20 cellular contexts compared by ENCODE assay signal in genomic region chr1:111585461-111586100, GRCh38. TPM values are rescaled to one million over a fixed set of nuclear protein-coding genes. Genes with fewer than 3 reads are reported as not detected.
A peak's percentile ranks its signal among the peaks of the same experiment; 100 is the strongest.
DNase-seq lines count a peak whose midpoint lies in the region; ATAC-seq and TF ChIP-seq lines count a peak whose summit lies in the region.
"Had no signal": no experiment of that assay in that cellular context is flagged by ENCODE, and none has a peak within 500 bp of the region (broad histone marks: within the 10 kb centered on the region; RNA-seq: fewer than 3 reads in every experiment).

No MANE protein-coding gene starts in this region.

- H3K9me2 ChIP-seq in GM23248 (ENCODE audit: insufficient read depth) = no peaks in the 10 kb centered on the region

- peaks cover 9% of the 10 kb centered on the region for H3K4me1 ChIP-seq in GM23248 (ENCODE audit: insufficient read depth)
- H3K4me1 ChIP-seq: BE2C, SJCRH30 had no signal

- in situ Hi-C loops in GM23248 (cut with MboI) = no loop called here

- DNase-seq in GM23248 = peak; percentile 43
- DNase-seq in HT1080 (ENCODE audit: low read depth) = peak; percentile 40
- peak; percentile 42 for DNase-seq in kidney tubule cell (ENCODE audit: low spot score)
- DNase-seq in NCI-H446 treated with DMSO at 0.1 percent for 48 hours (lab: John Stamatoyannopoulos, UW) = no peak
- DNase-seq in HK-2 (ENCODE audit: unreplicated experiment) = no peak
- DNase-seq: BE2C, EL, H9, KBM-7, NCI-H1092, NCI-H1436, NCI-H187 treated with DMSO at 0.1 percent for 48 hours, NCI-H2107, NCI-H69, SJCRH30 had no signal

- no peak overlapping the region for H3K4me3 ChIP-seq in GM23248
- H3K4me3 ChIP-seq: SJCRH30 had no signal

- no peaks in the 10 kb centered on the region for H3K79me2 ChIP-seq in GM23248 (ENCODE audit: insufficient read depth)

- no peaks in the 10 kb centered on the region for H4K20me1 ChIP-seq in GM23248 (ENCODE audit: insufficient read depth)

- H3K9ac ChIP-seq in GM23248 = no peak overlapping the region

- WGBS in GM23248 (ENCODE audit: low coverage in 1 of 2, low lambda C conversion rate in 2 of 2, missing lambda C conversion rate in 2 of 2), 2 experiments = 6 to 13% methylated on average over 1 of the region's 1 CpG

- ATAC-seq in HG03025 (IDR thresholded peaks at IDR 0.05; ENCODE audit: low FRiP score, unreplicated experiment) (no peak), HG02571 (IDR thresholded peaks at IDR 0.05; ENCODE audit: unreplicated experiment) (no peak)
- ATAC-seq: Panc1 had no signal

- H3K27me3 ChIP-seq in GM23248 (replicated peaks; ENCODE audit: insufficient read depth) = no peaks in the 10 kb centered on the region
- H3K27me3 ChIP-seq: BE2C, SJCRH30 had no signal

- H3K9me3 ChIP-seq in GM23248 (ENCODE audit: low read depth) = no peaks in the 10 kb centered on the region
- H3K9me3 ChIP-seq: BE2C, SJCRH30 had no signal

- peaks cover 14% of the 10 kb centered on the region; the same call in 1 of the 2 replicates for H3F3A ChIP-seq in GM23248 (ENCODE audit: insufficient read depth)

- H3K27ac ChIP-seq in GM23248 = no peak overlapping the region
- peak overlapping the region; percentile 9; the same call in 1 of the 2 replicates for H3K27ac ChIP-seq in VCaP
- H3K27ac ChIP-seq: HL-60, SJCRH30 had no signal

- no peak for TF ChIP-seq CTCF in VCaP (conservative IDR thresholded peaks at IDR 0.05)

- no peak overlapping the region for H3K4me2 ChIP-seq in GM23248 (ENCODE audit: unreplicated experiment)

- no peaks in the 10 kb centered on the region for H3K36me3 ChIP-seq in GM23248 (ENCODE audit: low read depth)
- H3K36me3 ChIP-seq: BE2C, SJCRH30 had no signal

- no peak overlapping the region for H2AFZ ChIP-seq in GM23248

RNA-seq across cellular contexts. Expression of gene RAP1A, which starts 34.0 kb away (rescaled TPM):
- total RNA-seq in GM23248 (2014; rRNA removed; shearing (Covaris generic)) = 29.5 and 37.6 TPM in 2 replicates
- 40.0 and 43.1 TPM in 2 replicates for polyA plus RNA-seq in GM23248 (2016; fragmentation: Nextera tagmentation; extraction: Ambion mirVana)
- 23.3 and 43.0 TPM in 2 replicates for total RNA-seq in HT1080 (2014; rRNA removed; shearing (Covaris generic))
- 71.0 and 87.8 TPM in 2 replicates for polyA plus RNA-seq in HT1080 (2015; cell fraction: cytosol; rRNA removed)
- polyA plus RNA-seq in HT1080 (2015; cell fraction: nucleus; rRNA removed) = 22.1 and 25.3 TPM in 2 replicates

Comparison
In these comparisons a context has a peak if more than half of its experiments do, and no peak if none do; other contexts are left out.
1. DNase-seq: peak in GM23248 (single experiment), HT1080 (single experiment) and kidney tubule cell (single experiment); none in NCI-H446 treated with DMSO at 0.1 percent for 48 hours (single experiment) and HK-2 (single experiment).